In genomic region chr9:113274474-113275146, GRCh38 we compare ENCODE assay signal across 1 cellular context.
TF ChIP-seq lines count a peak whose summit lies in the region.

No MANE protein-coding gene starts in this region.

TF ChIP-seq in SK-N-SH treated with all-trans-retinoic acid at 6 μM for 48 hours, 23 proteins besides CTCF, POLR2A, EP300 and RAD21 (continued from another document):
- TF ChIP-seq ZC3H10 (CRISPR knock-in tag; IDR thresholded peaks at IDR 0.05): no peak
- TF ChIP-seq, protein P1, sequence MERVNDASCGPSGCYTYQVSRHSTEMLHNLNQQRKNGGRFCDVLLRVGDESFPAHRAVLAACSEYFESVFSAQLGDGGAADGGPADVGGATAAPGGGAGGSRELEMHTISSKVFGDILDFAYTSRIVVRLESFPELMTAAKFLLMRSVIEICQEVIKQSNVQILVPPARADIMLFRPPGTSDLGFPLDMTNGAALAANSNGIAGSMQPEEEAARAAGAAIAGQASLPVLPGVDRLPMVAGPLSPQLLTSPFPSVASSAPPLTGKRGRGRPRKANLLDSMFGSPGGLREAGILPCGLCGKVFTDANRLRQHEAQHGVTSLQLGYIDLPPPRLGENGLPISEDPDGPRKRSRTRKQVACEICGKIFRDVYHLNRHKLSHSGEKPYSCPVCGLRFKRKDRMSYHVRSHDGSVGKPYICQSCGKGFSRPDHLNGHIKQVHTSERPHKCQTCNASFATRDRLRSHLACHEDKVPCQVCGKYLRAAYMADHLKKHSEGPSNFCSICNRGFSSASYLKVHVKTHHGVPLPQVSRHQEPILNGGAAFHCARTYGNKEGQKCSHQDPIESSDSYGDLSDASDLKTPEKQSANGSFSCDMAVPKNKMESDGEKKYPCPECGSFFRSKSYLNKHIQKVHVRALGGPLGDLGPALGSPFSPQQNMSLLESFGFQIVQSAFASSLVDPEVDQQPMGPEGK (CRISPR knock-in tag; IDR thresholded peaks at IDR 0.05; ENCODE audit: borderline replicate concordance): no peak
